Comparison of ENCODE assay signal across 12 cellular contexts in the genomic region with DNA sequence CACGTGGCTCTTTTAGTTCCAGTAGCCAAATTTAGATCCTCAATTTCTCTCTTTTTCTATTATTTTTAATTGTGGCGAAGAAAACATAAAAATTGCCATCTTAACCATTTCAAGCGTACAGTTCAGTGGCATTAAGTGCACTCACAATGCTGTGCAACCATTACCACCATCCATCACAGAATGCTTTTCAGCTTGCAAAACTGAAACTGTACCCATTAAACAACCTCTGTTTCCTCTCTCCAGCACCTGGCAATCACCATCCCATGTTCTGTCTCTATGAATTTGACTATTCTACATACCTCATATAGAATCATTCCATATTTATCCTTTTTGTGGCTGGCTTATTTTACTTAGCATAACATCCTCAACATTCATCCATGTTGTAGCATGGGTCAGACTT.
DNase-seq lines count a peak whose midpoint lies in the region; ATAC-seq and TF ChIP-seq lines count a peak whose summit lies in the region.
"Had no signal": no experiment of that assay in that cellular context is flagged by ENCODE, and none has a peak within 500 bp of the region (broad histone marks: within the 10 kb centered on the region; RNA-seq: fewer than 3 reads in every experiment).

No MANE protein-coding gene starts in this region.

- H3K27ac ChIP-seq in left ventricle myocardium inferior (replicated peaks), result peak overlapping the region; percentile 89
- H3K27ac ChIP-seq in right cardiac atrium (ENCODE audit: low read length), result no peak overlapping the region
- peak overlapping the region; percentile 92 for H3K27ac ChIP-seq in MM.1S (ENCODE audit: low read length)
- H3K27ac ChIP-seq in osteoblast (ENCODE audit: low read depth, low read length), result no peak overlapping the region

- H3K9me3 Mint-ChIP-seq in activated naive CD8-positive, alpha-beta T cell treated with anti-CD3 and anti-CD28 coated beads for 36 hours, result no peaks in the 10 kb centered on the region

- H4K20me1 ChIP-seq in MM.1S (ENCODE audit: insufficient read depth, low read length), result no peaks in the 10 kb centered on the region
- H4K20me1 ChIP-seq in osteoblast (ENCODE audit: insufficient read depth, low read length), result no peaks in the 10 kb centered on the region

- H3K27me3 Mint-ChIP-seq in activated naive CD8-positive, alpha-beta T cell treated with anti-CD3 and anti-CD28 coated beads for 36 hours, result no peaks in the 10 kb centered on the region

- H3K4me1 ChIP-seq in left ventricle myocardium inferior (peaks cover 100% of the 10 kb centered on the region), right cardiac atrium (ENCODE audit: control insufficient read depth, insufficient read depth, low read length) (peaks cover 6% of the 10 kb centered on the region), MM.1S (ENCODE audit: low read length) (peaks cover 31% of the 10 kb centered on the region), osteoblast (ENCODE audit: insufficient read depth, low read length) (peaks cover 82% of the 10 kb centered on the region)

- no peaks in the 10 kb centered on the region for H3K9me3 ChIP-seq in left ventricle myocardium inferior (replicated peaks)
- no peaks in the 10 kb centered on the region for H3K9me3 ChIP-seq in right cardiac atrium (ENCODE audit: control insufficient read depth, low read length)
- H3K9me3 ChIP-seq in MM.1S (replicated peaks; ENCODE audit: insufficient read depth, low read length), result no peaks in the 10 kb centered on the region
- no peaks in the 10 kb centered on the region for H3K9me3 ChIP-seq in osteoblast (ENCODE audit: low read depth, low read length)

- no peaks in the 10 kb centered on the region for H3K9me2 ChIP-seq in MM.1S (replicated peaks; ENCODE audit: insufficient read depth, low read length)

- H2AFZ ChIP-seq in MM.1S (ENCODE audit: low read length) (no peak overlapping the region), osteoblast (ENCODE audit: low read length) (no peak overlapping the region)

- intact Hi-C loops in left ventricle myocardium inferior (cut with micrococcal nuclease) (no loop called here), right cardiac atrium (cut with DNase I) (loop anchor here in 2 of 4 donors (10.0 kb wide), 2 partner anchors 125 to 205 kb away; a partner anchor contains a TSS)

- WGBS in right cardiac atrium, result 88% methylated on average over 3 of the region's 3 CpGs

- no peak for ATAC-seq in right cardiac atrium
- ATAC-seq in HG02938 (IDR thresholded peaks at IDR 0.05; ENCODE audit: unreplicated experiment), result peak; percentile 43

- H3K4me2 ChIP-seq in MM.1S (ENCODE audit: low read depth, low read length) (peak overlapping the region; percentile 77), osteoblast (ENCODE audit: insufficient read depth, low read length) (no peak overlapping the region)

- H3K36me3 ChIP-seq in left ventricle myocardium inferior (peaks cover 18% of the 10 kb centered on the region), MM.1S (replicated peaks; ENCODE audit: insufficient read depth, low read length) (peaks cover 19% of the 10 kb centered on the region; the same call in 1 of the 2 replicates), osteoblast (ENCODE audit: insufficient read depth, low read length) (peaks cover 79% of the 10 kb centered on the region)

- H3K27ac Mint-ChIP-seq in activated naive CD8-positive, alpha-beta T cell treated with anti-CD3 and anti-CD28 coated beads for 36 hours, result no peak overlapping the region

- H3K4me3 Mint-ChIP-seq in activated naive CD8-positive, alpha-beta T cell treated with anti-CD3 and anti-CD28 coated beads for 36 hours, result no peak overlapping the region

- H3K4me3 ChIP-seq in left ventricle myocardium inferior (no peak overlapping the region), right cardiac atrium (ENCODE audit: low read length) (no peak overlapping the region), MM.1S (ENCODE audit: low read length) (peak overlapping the region; percentile 41), osteoblast (ENCODE audit: insufficient read depth, low read length) (no peak overlapping the region)

- no peaks in the 10 kb centered on the region for H3K4me1 Mint-ChIP-seq in activated naive CD8-positive, alpha-beta T cell treated with anti-CD3 and anti-CD28 coated beads for 36 hours

- peak overlapping the region; percentile 37 for H3K9ac ChIP-seq in MM.1S (ENCODE audit: low read length)

- no peak for TF ChIP-seq CTCF in left ventricle myocardium inferior (IDR thresholded peaks at IDR 0.05; ENCODE audit: borderline replicate concordance)
- no peak for TF ChIP-seq CTCF in MM.1S (IDR thresholded peaks at IDR 0.05; ENCODE audit: low read length)
- TF ChIP-seq CTCF in osteoblast (IDR thresholded peaks at IDR 0.05; ENCODE audit: extremely low read depth, low read depth, low read length), result no peak

- DNase-seq in left ventricle myocardium inferior (no peak), right cardiac atrium (no peak), MM.1S (peak; percentile 59), NCI-H1436 (lab: John Stamatoyannopoulos, UW) (no peak), osteoblast (ENCODE audit: insufficient read length, low spot score, missing footprints) (no peak)
- DNase-seq in activated naive CD8-positive, alpha-beta T cell treated with anti-CD3 and anti-CD28 coated beads for 36 hours, result no peak
- DNase-seq in activated CD4-positive, CD25-positive, alpha-beta regulatory T cell treated with anti-CD3 and anti-CD28 coated beads, Interleukin-2, amount 50 U/mL, for 72 hours, result no peak
- DNase-seq: activated CD8-positive, alpha-beta memory T cell treated with anti-CD3 and anti-CD28 coated beads for 24 hours; NCI-H2081 treated with DMSO at 0.1 percent for 48 hours; SIG-M5; trophoblast cell had no signal

- peaks cover 28% of the 10 kb centered on the region for H3F3A ChIP-seq in MM.1S (ENCODE audit: insufficient read depth, low read length)

- peaks cover 6% of the 10 kb centered on the region for H3K36me3 Mint-ChIP-seq in activated naive CD8-positive, alpha-beta T cell treated with anti-CD3 and anti-CD28 coated beads for 36 hours

- H3K27me3 ChIP-seq in left ventricle myocardium inferior (ENCODE audit: low read depth), result no peaks in the 10 kb centered on the region
- H3K27me3 ChIP-seq in right cardiac atrium (ENCODE audit: control insufficient read depth, insufficient read depth), result no peaks in the 10 kb centered on the region
- H3K27me3 ChIP-seq in MM.1S (replicated peaks; ENCODE audit: insufficient read depth, low read length), result no peaks in the 10 kb centered on the region
- H3K27me3 ChIP-seq in osteoblast (ENCODE audit: insufficient read depth, low read length), result no peaks in the 10 kb centered on the region

- peaks cover 28% of the 10 kb centered on the region for H3K79me2 ChIP-seq in MM.1S (ENCODE audit: low read length)
- H3K79me2 ChIP-seq in osteoblast (ENCODE audit: insufficient read depth, low read length), result peaks cover 92% of the 10 kb centered on the region

Comparison
In these comparisons a context has a peak if more than half of its experiments do, and no peak if none do; other contexts are left out.
1. H3K27ac ChIP-seq: peak in left ventricle myocardium inferior (single experiment) and MM.1S (single experiment); none in right cardiac atrium (single experiment) and osteoblast (single experiment).